Comparison of ENCODE assay signal across 7 cellular contexts in genomic region chr3:27655536-27655935, GRCh38.
"Had no signal": no experiment of that assay in that cellular context is flagged by ENCODE, and none has a peak within 500 bp of the region (broad histone marks: within the 10 kb centered on the region; RNA-seq: fewer than 3 reads in every experiment).

No MANE protein-coding gene starts in this region.

- H3K4me3 ChIP-seq: GM23338, HAP-1 had no signal

- H3K27ac ChIP-seq: HL-60 had no signal

- H2AFZ ChIP-seq: GM23338 had no signal

- DNase-seq: H7, HFFc6, KBM-7 had no signal

- H3K36me3 ChIP-seq: HAP-1 had no signal

- H3K9me3 ChIP-seq: HAP-1 had no signal

- H3K4me2 ChIP-seq: GM23338 had no signal

- FAIRE-seq: HepG2 had no signal
